ENCODE assay signal across 14 cellular contexts in the genomic region with DNA sequence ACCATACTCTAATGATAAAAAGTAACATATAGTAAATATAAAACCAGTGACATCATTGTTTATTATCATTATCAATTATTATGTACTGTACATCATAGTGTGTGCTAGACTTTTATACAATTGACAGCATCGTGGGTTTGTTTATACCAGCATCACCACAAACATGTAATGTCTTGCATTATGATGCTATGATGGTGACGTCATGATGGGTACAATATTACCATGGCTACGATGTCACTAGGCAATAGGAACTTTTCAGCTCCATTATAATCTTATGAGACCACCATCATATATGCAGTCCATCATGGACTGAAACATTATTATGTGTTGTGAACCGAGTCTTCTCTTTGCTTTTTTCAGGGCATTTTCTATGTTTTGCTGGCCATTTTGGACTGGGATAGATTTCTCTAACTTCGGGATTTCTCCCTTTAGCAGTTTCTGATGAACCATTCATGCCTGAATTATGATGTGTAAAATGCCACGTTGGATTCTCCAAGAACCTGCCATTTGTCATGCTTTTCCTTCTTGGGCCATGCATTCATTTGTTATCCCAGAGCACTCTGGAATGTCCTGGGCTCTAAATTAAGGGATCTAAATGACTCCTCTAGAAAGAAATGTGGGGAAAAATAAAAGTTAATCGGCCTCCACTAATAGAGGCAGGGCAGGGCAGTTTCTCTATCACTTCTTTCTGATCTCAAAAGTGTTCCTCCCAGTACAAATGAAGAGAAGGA.
"Had no signal": no experiment of that assay in that cellular context is flagged by ENCODE, and none has a peak within 500 bp of the region (broad histone marks: within the 10 kb centered on the region; RNA-seq: fewer than 3 reads in every experiment).

No MANE protein-coding gene starts in this region.

- H3K9me3 ChIP-seq: neutrophil, right atrium auricular region, spleen had no signal

- H3K27ac ChIP-seq: cardiac muscle cell, neutrophil, spleen had no signal

- H3K4me3 ChIP-seq: cardiac muscle cell, right atrium auricular region, spleen had no signal

- ATAC-seq: naive thymus-derived CD8-positive, alpha-beta T cell; stimulated activated memory B cell treated with anti-CD40 and anti-IgM and Interleukin-4, amounts not matched to agents 10 μg/mL and 1 μg/mL and 100 μg/mL, for 72 hours had no signal

- H3K27me3 ChIP-seq: neutrophil, right atrium auricular region, spleen had no signal

- DNase-seq: activated CD4-positive, alpha-beta T cell treated with anti-CD3 and anti-CD28 coated beads, Interleukin-2, amount 50 U/mL, for 48 hours; activated CD4-positive, CD25-positive, alpha-beta regulatory T cell treated with anti-CD3 and anti-CD28 coated beads, Interleukin-2, amount 50 U/mL, for 72 hours; activated gamma-delta T cell; activated T-cell treated with anti-CD3 and anti-CD28 coated beads, Interleukin-2, amount 50 U/mL, for 48 hours; anterior cingulate cortex; hippocampal formation; naive thymus-derived CD8-positive, alpha-beta T cell; spleen; stimulated activated CD4-positive, alpha-beta T cell treated with anti-CD3 and anti-CD28 coated beads, Interleukin-1b, Interleukin-23, amount 100 ng/mL, for 48 hours; substantia nigra had no signal

- H3K36me3 ChIP-seq: cardiac muscle cell, neutrophil, right atrium auricular region, spleen had no signal
